27 cellular contexts compared by ENCODE assay signal in genomic region chrX:133232331-133232730, GRCh38. TPM values are rescaled to one million over a fixed set of nuclear protein-coding genes. Genes with fewer than 3 reads are reported as not detected.
DNase-seq lines count a peak whose midpoint lies in the region; ATAC-seq, FAIRE-seq and TF ChIP-seq lines count a peak whose summit lies in the region.
"Had no signal": no experiment of that assay in that cellular context is flagged by ENCODE, and none has a peak within 500 bp of the region (broad histone marks: within the 10 kb centered on the region; RNA-seq: fewer than 3 reads in every experiment).

No MANE protein-coding gene starts in this region.

- H3K27me3 ChIP-seq in mammary epithelial cell (ENCODE audit: insufficient read depth, low read length) (no peaks in the 10 kb centered on the region), bronchial epithelial cell (ENCODE audit: control insufficient read depth, insufficient read depth, low read length) (no peaks in the 10 kb centered on the region), foreskin keratinocyte (no peaks in the 10 kb centered on the region)
- H3K27me3 ChIP-seq: BE2C had no signal

- WGBS in mammary epithelial cell (ENCODE audit: low coverage, missing lambda C conversion rate): 0% methylated on average over 1 of the region's 1 CpG

- POLR2A ChIA-PET in MCF 10A (lab: Yijun Ruan, JAX): no interaction called here

- TF ChIP-seq CTCF in mammary epithelial cell (conservative IDR thresholded peaks at IDR 0.05 in 1 of 2, IDR thresholded peaks at IDR 0.05 in 1 of 2; ENCODE audit: extremely low read depth in 1 of 2, insufficient read depth in 1 of 2, low read depth in 1 of 2, low read length in 2 of 2) (no peak), MCF 10A (IDR thresholded peaks at IDR 0.05; ENCODE audit: unreplicated experiment) (no peak), bronchial epithelial cell (IDR thresholded peaks at IDR 0.05; ENCODE audit: insufficient read depth, low read length, severe bottlenecking) (no peak), foreskin keratinocyte (conservative IDR thresholded peaks at IDR 0.05) (no peak), HFFc6 (IDR thresholded peaks at IDR 0.05) (no peak)

- DNase-seq in mammary epithelial cell (peak; percentile 35), MCF 10A (ENCODE audit: unreplicated experiment) (no peak), bronchial epithelial cell (ENCODE audit: low read depth) (peak; percentile 82), foreskin keratinocyte (peak; percentile 43 to 70), HFFc6 (no peak)
- DNase-seq: ACHN; AML-193; BE2C; CD4-positive, alpha-beta T cell; CD8-positive, alpha-beta memory T cell; DMS 273 treated with DMSO at 0.1 percent for 48 hours; DMS79; EL; GDM1; H9 had no signal

- H3K4me2 ChIP-seq in mammary epithelial cell (ENCODE audit: insufficient read depth, low read depth, low read length): no peak overlapping the region
- H3K4me2 ChIP-seq: BLaER1 treated with 17β-estradiol and CSF1 and Interleukin-3, amounts not matched to agents 10 nM and 100 nM; GM23338 had no signal

- H3K36me3 ChIP-seq in mammary epithelial cell (ENCODE audit: insufficient read depth, low read length) (no peaks in the 10 kb centered on the region), bronchial epithelial cell (ENCODE audit: control insufficient read depth, insufficient read depth, low read length) (no peaks in the 10 kb centered on the region)
- H3K36me3 ChIP-seq: BE2C; BLaER1 treated with 17β-estradiol and CSF1 and Interleukin-3, amounts not matched to agents 10 nM and 100 nM had no signal

- H3K27ac ChIP-seq in mammary epithelial cell (ENCODE audit: insufficient read depth, low read depth, low read length) (no peak overlapping the region), foreskin keratinocyte (no peak overlapping the region)
- H3K27ac ChIP-seq: 22Rv1; BLaER1 treated with 17β-estradiol and CSF1 and Interleukin-3, amounts not matched to agents 10 nM and 100 nM had no signal

- dilution Hi-C loops in mammary epithelial cell (cut with HindIII; ENCODE audit: low sequenced_read_pairs): no loop called here

- ATAC-seq in foreskin keratinocyte: peak; percentile 76
- ATAC-seq in HG03565 (IDR thresholded peaks at IDR 0.05; ENCODE audit: unreplicated experiment): no peak
- ATAC-seq in GM21515 (IDR thresholded peaks at IDR 0.05; ENCODE audit: unreplicated experiment): no peak
- ATAC-seq: GM12878, GM23338, HCT116 had no signal

- H3K27ac Mint-ChIP-seq in MCF 10A (ENCODE audit: low read depth, unreplicated experiment) (no peak overlapping the region), HFFc6 (no peak overlapping the region)
- H3K27ac Mint-ChIP-seq: CD14-positive monocyte; CD4-positive, alpha-beta T cell; CD8-positive, alpha-beta memory T cell; GM23338; H9 had no signal

- H3K4me3 ChIP-seq in mammary epithelial cell (replicated peaks in 1 of 3; ENCODE audit: insufficient read depth in 1 of 3, low read depth in 2 of 3, low read length in 3 of 3) (no peak overlapping the region), bronchial epithelial cell (ENCODE audit: low read depth, low read length) (no peak overlapping the region)
- H3K4me3 ChIP-seq: BLaER1 treated with 17β-estradiol and CSF1 and Interleukin-3, amounts not matched to agents 10 nM and 100 nM; GM12878; GM23338 had no signal

- H3K4me3 Mint-ChIP-seq in MCF 10A (ENCODE audit: unreplicated experiment): no peak overlapping the region
- H3K4me3 Mint-ChIP-seq in HFFc6: no peak overlapping the region
- H3K4me3 Mint-ChIP-seq: CD14-positive monocyte; CD4-positive, alpha-beta T cell; CD8-positive, alpha-beta memory T cell; GM23338; H9 had no signal

- CTCF ChIA-PET in mammary epithelial cell (lab: Charles Lee; ENCODE audit: low non-redundant PET): interaction anchor here (0.6 kb wide), 1 partner anchor 19 kb away, joined by 4 read pairs; no protein-coding TSS in a partner anchor
- CTCF ChIA-PET in MCF 10A (lab: Yijun Ruan, JAX): no interaction called here

- intact Hi-C loops in mammary epithelial cell (cut with micrococcal nuclease): no loop called here
- intact Hi-C loops in MCF 10A (cut with micrococcal nuclease): no loop called here

- in situ Hi-C loops in mammary epithelial cell (cut with MboI; ENCODE audit: low sequenced_read_pairs in 2 of 2): no loop called here

- no peak overlapping the region for H2AFZ ChIP-seq in mammary epithelial cell (ENCODE audit: low read depth, low read length)
- H2AFZ ChIP-seq: GM23338 had no signal

- H3K9me3 ChIP-seq in mammary epithelial cell (replicated peaks; ENCODE audit: insufficient read depth, low read length): no peaks in the 10 kb centered on the region
- H3K9me3 ChIP-seq: BE2C had no signal

- peaks cover 19% of the 10 kb centered on the region for H3K4me1 Mint-ChIP-seq in MCF 10A (ENCODE audit: insufficient read depth, unreplicated experiment)
- no peaks in the 10 kb centered on the region for H3K4me1 Mint-ChIP-seq in HFFc6 (ENCODE audit: low read depth)
- H3K4me1 Mint-ChIP-seq: CD14-positive monocyte; CD8-positive, alpha-beta memory T cell had no signal

- H3K79me2 ChIP-seq in mammary epithelial cell (ENCODE audit: insufficient read depth, low read length): no peaks in the 10 kb centered on the region

- H3K36me3 Mint-ChIP-seq in MCF 10A (ENCODE audit: insufficient read depth, unreplicated experiment): no peaks in the 10 kb centered on the region
- H3K36me3 Mint-ChIP-seq in HFFc6 (ENCODE audit: low read depth): no peaks in the 10 kb centered on the region
- H3K36me3 Mint-ChIP-seq: CD14-positive monocyte; CD8-positive, alpha-beta memory T cell had no signal

- H3K9me3 Mint-ChIP-seq in MCF 10A (ENCODE audit: unreplicated experiment) (no peaks in the 10 kb centered on the region), HFFc6 (peaks cover 9% of the 10 kb centered on the region)
- H3K9me3 Mint-ChIP-seq: CD4-positive, alpha-beta T cell; CD8-positive, alpha-beta memory T cell had no signal

- H3K27me3 Mint-ChIP-seq in MCF 10A (ENCODE audit: insufficient read depth, unreplicated experiment) (peaks cover 57% of the 10 kb centered on the region), HFFc6 (ENCODE audit: insufficient read depth) (no peaks in the 10 kb centered on the region)
- H3K27me3 Mint-ChIP-seq: CD4-positive, alpha-beta T cell had no signal

- no peak for FAIRE-seq in bronchial epithelial cell (lab: Jason Lieb, UNC)
- FAIRE-seq: A204.1, D721Med, GM12878, GM19239 had no signal

- no peak overlapping the region for H3K9ac ChIP-seq in mammary epithelial cell (ENCODE audit: insufficient read depth, low read length)
- H3K9ac ChIP-seq: BLaER1 treated with 17β-estradiol and CSF1 and Interleukin-3, amounts not matched to agents 10 nM and 100 nM had no signal

- BruUV-seq in mammary epithelial cell (replicated peaks; lab: Mats Ljungman, UMichigan) (no TSS peak), MCF 10A (replicated peaks; lab: Mats Ljungman, UMichigan) (no TSS peak)

- H4K20me1 ChIP-seq in mammary epithelial cell (ENCODE audit: insufficient read depth, low read length): no peaks in the 10 kb centered on the region
- H4K20me1 ChIP-seq: BLaER1 treated with 17β-estradiol and CSF1 and Interleukin-3, amounts not matched to agents 10 nM and 100 nM had no signal

- H3K4me1 ChIP-seq in mammary epithelial cell (ENCODE audit: insufficient read depth, low read length) (peaks cover 12% of the 10 kb centered on the region), foreskin keratinocyte (peaks cover 10% of the 10 kb centered on the region)
- H3K4me1 ChIP-seq: BE2C had no signal

RNA-seq across cellular contexts. Expression of gene TFDP3, which starts 14.2 kb away (rescaled TPM):
- total RNA-seq in mammary epithelial cell: not detected
- polyA plus RNA-seq in mammary epithelial cell: not detected
- not detected for polyA minus RNA-seq in mammary epithelial cell
- not detected in 2 replicates for total RNA-seq in MCF 10A (2022)
- total RNA-seq in bronchial epithelial cell: not detected in 2 replicates
- not detected in 2 replicates for total RNA-seq in foreskin keratinocyte
- polyA plus RNA-seq in foreskin keratinocyte: not detected in 2 replicates
- not detected for total RNA-seq in HFFc6 (2021; fragmentation: NEBNext Ultra II Directional; extraction: Animal tissue kit (Norgen Biotek cat#: 25700))
- total RNA-seq: CD4-positive, alpha-beta T cell; CD8-positive, alpha-beta memory T cell; GM12878; GM23338; H4; H9 had no signal
- polyA plus RNA-seq: CD14-positive monocyte; CD8-positive, alpha-beta memory T cell; GM23338 had no signal

Comparison
In these comparisons a context has a peak if more than half of its experiments do, and no peak if none do; other contexts are left out.
1. DNase-seq: peak in mammary epithelial cell (single experiment), bronchial epithelial cell (single experiment) and foreskin keratinocyte (2 of 2); none in MCF 10A (single experiment) and HFFc6 (single experiment).